23 cellular contexts compared by ENCODE assay signal in genomic region chr4:38516194-38516593, GRCh38.
A peak's percentile ranks its signal among the peaks of the same experiment; 100 is the strongest.
DNase-seq lines count a peak whose midpoint lies in the region; ATAC-seq and TF ChIP-seq lines count a peak whose summit lies in the region.
"Had no signal": no experiment of that assay in that cellular context is flagged by ENCODE, and none has a peak within 500 bp of the region (broad histone marks: within the 10 kb centered on the region; RNA-seq: fewer than 3 reads in every experiment).

No MANE protein-coding gene starts in this region.

- no peak overlapping the region for H3K27ac ChIP-seq in naive thymus-derived CD4-positive, alpha-beta T cell (ENCODE audit: low read depth, low read length)
- H3K27ac ChIP-seq: 22Rv1, Peyer's patch had no signal

- peaks cover 69 to 77% (median 72%) of the 10 kb centered on the region in 3 donors for H3K4me1 Mint-ChIP-seq in T-cell
- H3K4me1 Mint-ChIP-seq in naive thymus-derived CD4-positive, alpha-beta T cell = peaks cover 28 to 94% (median 81%) of the 10 kb centered on the region in 7 donors
- no peaks in the 10 kb centered on the region for H3K4me1 Mint-ChIP-seq in glutamatergic neuron (ENCODE audit: low read depth, unreplicated experiment)

- H3K36me3 Mint-ChIP-seq in T-cell (peaks cover 59% of the 10 kb centered on the region), glutamatergic neuron (ENCODE audit: unreplicated experiment) (no peaks in the 10 kb centered on the region)
- H3K36me3 Mint-ChIP-seq in naive thymus-derived CD4-positive, alpha-beta T cell = peaks cover 17 to 63% (median 58%) of the 10 kb centered on the region in 5 donors

- no peak for TF ChIP-seq CTCF in glutamatergic neuron (IDR thresholded peaks at IDR 0.05; ENCODE audit: partially characterized antibody, unreplicated experiment)

- POLR2A ChIA-PET in T-cell (lab: Charles Lee) = no interaction called here
- POLR2A ChIA-PET in naive thymus-derived CD4-positive, alpha-beta T cell (lab: Charles Lee) = interaction anchor here (0.6 to 1.2 kb wide), 5 partner anchors 60 to 280 kb away, joined by 3 to 4 read pairs (median 4); no protein-coding TSS in a partner anchor

- H3K27me3 ChIP-seq in naive thymus-derived CD4-positive, alpha-beta T cell (ENCODE audit: control insufficient read depth in 2 of 2, insufficient read depth in 2 of 2, low read length in 2 of 2) = no peaks in the 10 kb centered on the region
- H3K27me3 ChIP-seq: Peyer's patch had no signal

- peaks cover 0 to 12% (median 0%) of the 10 kb centered on the region in 3 experiments for H3K36me3 ChIP-seq in naive thymus-derived CD4-positive, alpha-beta T cell (ENCODE audit: control insufficient read depth in 2 of 3, insufficient read depth in 3 of 3, low read length in 3 of 3)
- H3K36me3 ChIP-seq: Peyer's patch had no signal

- H3K9me3 Mint-ChIP-seq in T-cell (no peaks in the 10 kb centered on the region), glutamatergic neuron (ENCODE audit: unreplicated experiment) (peaks cover 1% of the 10 kb centered on the region)
- peaks cover 0 to 6% (median 2%) of the 10 kb centered on the region in 11 donors for H3K9me3 Mint-ChIP-seq in naive thymus-derived CD4-positive, alpha-beta T cell

- intact Hi-C loops in naive thymus-derived CD4-positive, alpha-beta T cell (cut with micrococcal nuclease) = loop anchor here in 1 of 2 donors (5.0 kb wide), 1 partner anchor 34 kb away; no protein-coding TSS in a partner anchor

- DNase-seq in NCI-H510A treated with DMSO at 0.1 percent for 48 hours (lab: John Stamatoyannopoulos, UW) (peak; percentile 43), NCI-H510A (lab: John Stamatoyannopoulos, UW) (no peak), DMS53 (lab: John Stamatoyannopoulos, UW) (peak; percentile 97), T-cell (no peak), GM19240 (ENCODE audit: insufficient read length, low spot score) (no peak), glutamatergic neuron (no peak)
- DNase-seq in naive thymus-derived CD4-positive, alpha-beta T cell = no peak
- DNase-seq: C1 segment of cervical spinal cord; COR-L47; DND-41; Karpas-422; MV-4-11; NCI-H1417; NCI-H187; NCI-H2107; NCI-H446 treated with DMSO at 0.1 percent for 48 hours; NCI-H774; NK-92 treated with Interleukin-12 subunit alpha and Interleukin-12 subunit beta, amount 100 ng/mL, for 24 hours; Peyer's patch; T-helper 1 cell had no signal

- peaks cover 35 to 46% of the 10 kb centered on the region in 2 donors for H3K4me1 ChIP-seq in naive thymus-derived CD4-positive, alpha-beta T cell (ENCODE audit: control insufficient read depth in 2 of 2, insufficient read depth in 2 of 2, low read length in 2 of 2)
- H3K4me1 ChIP-seq: Peyer's patch had no signal

- ATAC-seq in T-cell (replicated peaks in 1 of 4) (no peak), GM18498 (IDR thresholded peaks at IDR 0.05; ENCODE audit: unreplicated experiment) (no peak)
- ATAC-seq in naive thymus-derived CD4-positive, alpha-beta T cell = no peak
- ATAC-seq: GM12878 had no signal

- H3K4me3 Mint-ChIP-seq in T-cell (peak overlapping the region; percentile 43 to 54 (median 51)), glutamatergic neuron (ENCODE audit: unreplicated experiment) (no peak overlapping the region)
- H3K4me3 Mint-ChIP-seq in naive thymus-derived CD4-positive, alpha-beta T cell = peak overlapping the region in 9 of 10 donors; percentile 45 to 94 (median 69)

- H3K9me3 ChIP-seq in naive thymus-derived CD4-positive, alpha-beta T cell (ENCODE audit: control insufficient read depth in 2 of 3, low read length in 3 of 3) = no peaks in the 10 kb centered on the region
- H3K9me3 ChIP-seq: Peyer's patch had no signal

- H3K27me3 Mint-ChIP-seq in T-cell = no peaks in the 10 kb centered on the region
- H3K27me3 Mint-ChIP-seq in naive thymus-derived CD4-positive, alpha-beta T cell = peaks cover 0 to 42% (median 0%) of the 10 kb centered on the region in 5 donors
- no peaks in the 10 kb centered on the region for H3K27me3 Mint-ChIP-seq in glutamatergic neuron (ENCODE audit: unreplicated experiment)

- H3K4me3 ChIP-seq in naive thymus-derived CD4-positive, alpha-beta T cell (ENCODE audit: low read length) = no peak overlapping the region
- H3K4me3 ChIP-seq: GM12878, Peyer's patch had no signal

- H3K27ac Mint-ChIP-seq in T-cell = peak overlapping the region in 1 of 2 donors; percentile 85
- H3K27ac Mint-ChIP-seq in naive thymus-derived CD4-positive, alpha-beta T cell = peak overlapping the region in 8 of 9 donors; percentile 0 to 80 (median 66)
- no peak overlapping the region for H3K27ac Mint-ChIP-seq in glutamatergic neuron (ENCODE audit: unreplicated experiment)

- CTCF ChIA-PET in T-cell (lab: Charles Lee) = interaction anchor here in 1 of 2 donors (0.5 kb wide), 1 partner anchor 197 kb away, joined by 3 read pairs; no protein-coding TSS in a partner anchor
- CTCF ChIA-PET in naive thymus-derived CD4-positive, alpha-beta T cell (lab: Charles Lee) = interaction anchor here (0.6 to 0.9 kb wide), 2 partner anchors 97 to 142 kb away, joined by 3 to 4 read pairs; no protein-coding TSS in a partner anchor

Comparison
In these comparisons a context has a peak if more than half of its experiments do, and no peak if none do; other contexts are left out.
1. DNase-seq: peak in NCI-H510A treated with DMSO at 0.1 percent for 48 hours (single experiment) and DMS53 (single experiment); none in NCI-H510A (single experiment), T-cell (0 of 34), naive thymus-derived CD4-positive, alpha-beta T cell (0 of 9), GM19240 (single experiment) and glutamatergic neuron (single experiment).